Comparison of ENCODE assay signal across 8 cellular contexts in the genomic region with DNA sequence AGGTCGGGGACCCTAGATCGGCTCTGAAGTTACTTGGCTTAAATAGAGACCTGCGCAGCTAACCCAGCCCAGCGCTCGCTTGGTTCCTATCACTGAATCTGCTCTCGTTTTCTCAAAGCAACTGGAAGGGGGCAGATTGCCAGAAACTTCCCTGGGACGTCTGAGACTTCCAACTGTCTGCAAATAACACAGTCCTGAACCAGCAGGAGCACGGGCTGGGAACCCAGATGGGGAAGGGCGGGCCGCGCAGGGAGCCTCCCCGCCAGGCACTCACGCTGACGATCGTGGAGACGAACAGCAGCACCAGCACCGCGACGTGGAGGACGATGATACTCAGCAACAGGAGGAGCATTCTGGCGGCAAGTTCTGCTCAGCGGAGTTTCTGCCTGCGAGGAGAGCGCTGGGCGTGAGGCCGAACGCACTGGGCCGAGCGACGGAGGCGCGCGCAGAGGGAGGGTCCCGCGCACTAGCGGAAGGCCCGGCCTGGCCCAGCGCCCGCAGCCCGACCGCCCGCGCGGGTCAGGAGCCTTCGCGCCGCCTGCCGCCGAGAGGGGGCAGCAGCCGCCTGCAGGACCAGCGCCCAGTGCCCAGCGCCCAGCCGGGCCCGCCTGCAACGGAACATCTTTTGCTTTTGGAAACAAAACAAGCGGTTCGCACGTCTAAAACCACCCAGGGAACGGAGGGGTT. TPM values are rescaled to one million over a fixed set of nuclear protein-coding genes. Genes with fewer than 3 reads are reported as not detected.
DNase-seq lines count a peak whose midpoint lies in the region; ATAC-seq and TF ChIP-seq lines count a peak whose summit lies in the region.

No MANE protein-coding gene starts in this region.

- peaks cover 65% of the 10 kb centered on the region for H3K79me2 ChIP-seq in osteoblast (ENCODE audit: insufficient read depth, low read length)

- POLR2A ChIA-PET in GM10248 (lab: Yijun Ruan, JAX), result no interaction called here

- peak overlapping the region; percentile 60 for H3K4me3 ChIP-seq in SJCRH30
- peak overlapping the region; percentile 67 for H3K4me3 ChIP-seq in cardiac muscle cell
- H3K4me3 ChIP-seq in osteoblast (ENCODE audit: insufficient read depth, low read length), result peak overlapping the region; percentile 96

- H3K4me1 Mint-ChIP-seq in type B pancreatic cell (ENCODE audit: unreplicated experiment), result peaks cover 17% of the 10 kb centered on the region

- DNase-seq in GM10248 (ENCODE audit: extremely low spot score), result peak; percentile 71
- DNase-seq in SJCRH30, result peak; percentile 87 to 94
- peak; percentile 89 to 94 for DNase-seq in cardiac muscle cell (ENCODE audit: low read depth in 1 of 2, low spot score in 1 of 2)
- peak; percentile 95 for DNase-seq in osteoblast (ENCODE audit: insufficient read length, low spot score, missing footprints)
- DNase-seq in type B pancreatic cell (ENCODE audit: extremely low spot score, unreplicated experiment), result peak; percentile 91

- no peak for TF ChIP-seq POLR2A in GM18505 (IDR thresholded peaks at IDR 0.05; ENCODE audit: borderline replicate concordance, extremely low read depth, insufficient read depth, insufficient read length)

- H3K4me3 Mint-ChIP-seq in type B pancreatic cell, result peak overlapping the region; percentile 94

- CTCF ChIA-PET in GM10248 (lab: Yijun Ruan, JAX), result interaction anchor here (1.1 to 4.6 kb wide), 2 partner anchors 242 to 244 kb away, joined by 3 to 75 read pairs; no protein-coding TSS in a partner anchor

- H3K27me3 ChIP-seq in SJCRH30, result peaks cover 5% of the 10 kb centered on the region; the same call in 1 of the 2 replicates
- peaks cover 42% of the 10 kb centered on the region for H3K27me3 ChIP-seq in cardiac muscle cell
- H3K27me3 ChIP-seq in osteoblast (ENCODE audit: insufficient read depth, low read length), result peaks cover 3% of the 10 kb centered on the region

- H3K9me3 ChIP-seq in SJCRH30 (replicated peaks) (no peaks in the 10 kb centered on the region), cardiac muscle cell (ENCODE audit: low read depth) (no peaks in the 10 kb centered on the region), osteoblast (ENCODE audit: low read depth, low read length) (no peaks in the 10 kb centered on the region)

- H4K20me1 ChIP-seq in osteoblast (ENCODE audit: insufficient read depth, low read length), result peaks cover 29% of the 10 kb centered on the region

- H3K27ac Mint-ChIP-seq in type B pancreatic cell, result peak overlapping the region; percentile 70

- peaks cover 85% of the 10 kb centered on the region for H3K27me3 Mint-ChIP-seq in type B pancreatic cell

- peak; percentile 68 for TF ChIP-seq CTCF in GM10248 (IDR thresholded peaks at IDR 0.05; ENCODE audit: control extremely low read depth, extremely low read depth, low read depth, missing control alignments)
- TF ChIP-seq CTCF in cardiac muscle cell (IDR thresholded peaks at IDR 0.05; ENCODE audit: low read depth, low read length), result peak; percentile 59
- peak; percentile 62 for TF ChIP-seq CTCF in osteoblast (IDR thresholded peaks at IDR 0.05; ENCODE audit: extremely low read depth, low read depth, low read length)
- peak; percentile 94 for TF ChIP-seq CTCF in type B pancreatic cell (conservative IDR thresholded peaks at IDR 0.05)

- H3K4me1 ChIP-seq in SJCRH30 (no peaks in the 10 kb centered on the region), cardiac muscle cell (ENCODE audit: low read depth) (peaks cover 12% of the 10 kb centered on the region), osteoblast (ENCODE audit: insufficient read depth, low read length) (peaks cover 58% of the 10 kb centered on the region)

- H3K27ac ChIP-seq in SJCRH30 (peak overlapping the region; percentile 4; the same call in 1 of the 2 replicates), adipose tissue (ENCODE audit: low read depth, low read length) (peak overlapping the region; percentile 66), cardiac muscle cell (peak overlapping the region; percentile 41), osteoblast (ENCODE audit: low read depth, low read length) (peak overlapping the region; percentile 90)

- H3K9me3 Mint-ChIP-seq in type B pancreatic cell, result no peaks in the 10 kb centered on the region

- WGBS in adipose tissue, 3 donors, result 1% methylated on average over 59 of the region's 59 CpGs

- no peaks in the 10 kb centered on the region for H3K36me3 ChIP-seq in SJCRH30
- no peaks in the 10 kb centered on the region for H3K36me3 ChIP-seq in cardiac muscle cell
- H3K36me3 ChIP-seq in osteoblast (ENCODE audit: insufficient read depth, low read length), result peaks cover 29% of the 10 kb centered on the region

- ATAC-seq in HG03521 (IDR thresholded peaks at IDR 0.05; ENCODE audit: unreplicated experiment), result peak; percentile 43
- no peak for ATAC-seq in GM18505 (IDR thresholded peaks at IDR 0.05; ENCODE audit: unreplicated experiment)

- peak overlapping the region; percentile 93 for H2AFZ ChIP-seq in osteoblast (ENCODE audit: low read length)

- H3K4me2 ChIP-seq in osteoblast (ENCODE audit: insufficient read depth, low read length), result peak overlapping the region; percentile 97

- H3K36me3 Mint-ChIP-seq in type B pancreatic cell, result peaks cover 7% of the 10 kb centered on the region

RNA-seq across cellular contexts. Expression of a gene that starts 4.6 kb away (rescaled TPM):
- 7.2 and 7.9 TPM in 2 replicates for total RNA-seq in SJCRH30 (2014; rRNA removed; shearing (Covaris generic))
- polyA plus RNA-seq in adipose tissue (100 to 1,000 TPM in 2 of 3 donors, 10 to 100 TPM in 1; 23.7 to 184 (median 182) TPM), cardiac muscle cell (33.7 and 43.0 TPM in 2 replicates)
- total RNA-seq in cardiac muscle cell (13.9 and 22.4 TPM in 2 replicates), osteoblast (151 and 163 TPM in 2 replicates), type B pancreatic cell (ENCODE audit: low replicate concordance) (5.8 and 16.2 TPM in 2 replicates)

Comparison
In these comparisons a context has a peak if more than half of its experiments do, and no peak if none do; other contexts are left out.
1. H3K27ac ChIP-seq: peak in every context shown above with its lines; median percentile 90 in osteoblast; 66 in adipose tissue; 41 in cardiac muscle cell; 4 in SJCRH30.